In genomic region chr6:130624046-130624445, GRCh38 we compare ENCODE assay signal across 24 cellular contexts.
DNase-seq lines count a peak whose midpoint lies in the region; ATAC-seq, FAIRE-seq and TF ChIP-seq lines count a peak whose summit lies in the region.
"Had no signal": no experiment of that assay in that cellular context is flagged by ENCODE, and none has a peak within 500 bp of the region (broad histone marks: within the 10 kb centered on the region; RNA-seq: fewer than 3 reads in every experiment).

No MANE protein-coding gene starts in this region.

- H2BK20ac ChIP-seq in IMR-90 (ENCODE audit: low read depth, low read length): no peak overlapping the region

- no peak overlapping the region for H4K8ac ChIP-seq in IMR-90 (ENCODE audit: low read depth in 2 of 2, low read length in 2 of 2)

- H3K4ac ChIP-seq in IMR-90 (ENCODE audit: low read depth, low read length): no peak overlapping the region

- H3K4me3 ChIP-seq in IMR-90 (ENCODE audit: insufficient read depth, low read depth, low read length) (no peak overlapping the region), dorsolateral prefrontal cortex (no peak overlapping the region), gastroesophageal sphincter (no peak overlapping the region)
- H3K4me3 ChIP-seq: PC-9, SK-N-MC, thyroid gland had no signal

- POLR2A ChIA-PET in IMR-90 (lab: Charles Lee; ENCODE audit: unreplicated experiment): no interaction called here

- in situ Hi-C loops in IMR-90 (cut with MboI; ENCODE audit: low sequenced_read_pairs): no loop called here

- no peaks in the 10 kb centered on the region for H3K9me1 ChIP-seq in IMR-90 (ENCODE audit: insufficient read depth, low read length)

- no peak overlapping the region for H2BK5ac ChIP-seq in IMR-90 (ENCODE audit: low read depth, low read length, poor library complexity, severe bottlenecking)

- CTCF ChIA-PET in IMR-90 (lab: Yijun Ruan, JAX): no interaction called here

- H2AK9ac ChIP-seq in IMR-90 (replicated peaks; ENCODE audit: low read depth, low read length, poor library complexity): no peak overlapping the region

- H3K27ac Mint-ChIP-seq in T-helper 17 cell: no peak overlapping the region
- H3K27ac Mint-ChIP-seq: activated naive CD8-positive, alpha-beta T cell treated with anti-CD3 and anti-CD28 coated beads, Interleukin-2, amount 10 ng/mL, durations not matched to agents 7 days and 5 days; activated T-cell treated with anti-CD3 and anti-CD28 coated beads, Interleukin-2, amount 50 U/mL, for 24 hours; nephron progenitor cell; progenitor cell of endocrine pancreas had no signal

- no peak overlapping the region for H3K23ac ChIP-seq in IMR-90 (ENCODE audit: low read depth, low read length)

- H3K9me3 ChIP-seq in IMR-90 (ENCODE audit: control insufficient read depth, insufficient read depth, low read length) (no peaks in the 10 kb centered on the region), gastroesophageal sphincter (peaks cover 0 to 14% (median 0%) of the 10 kb centered on the region in 3 donors), T-helper 17 cell (ENCODE audit: control insufficient read depth, low read length, poor library complexity, severe bottlenecking) (no peaks in the 10 kb centered on the region)
- H3K9me3 ChIP-seq: BE2C, thyroid gland had no signal

- no peak overlapping the region for H2BK15ac ChIP-seq in IMR-90 (ENCODE audit: low read depth, low read length)

- no TSS peak for BruUV-seq in IMR-90 (replicated peaks; lab: Mats Ljungman, UMichigan)

- TF ChIP-seq RAD21 in IMR-90 (IDR thresholded peaks at IDR 0.05; ENCODE audit: low read length): no peak

- ATAC-seq in IMR-90 (ENCODE audit: low read depth) (no peak), gastroesophageal sphincter (no peak), T-helper 17 cell (no peak)

- TF ChIP-seq POLR2A in IMR-90 (IDR thresholded peaks at IDR 0.05; ENCODE audit: low read depth, low read length): no peak
- no peak for TF ChIP-seq POLR2A in gastroesophageal sphincter (IDR thresholded peaks at IDR 0.05)

- H3K27me3 ChIP-seq in IMR-90 (ENCODE audit: control insufficient read depth, insufficient read depth, low read length) (no peaks in the 10 kb centered on the region), dorsolateral prefrontal cortex (no peaks in the 10 kb centered on the region), gastroesophageal sphincter (no peaks in the 10 kb centered on the region)
- H3K27me3 ChIP-seq: BE2C, thyroid gland had no signal

- no peak overlapping the region for H3K56ac ChIP-seq in IMR-90 (ENCODE audit: extremely low read depth, insufficient read depth, low read length)

- no CpG with 5 or more reads among the region's 2 CpGs for WGBS in IMR-90 (ENCODE audit: extremely low coverage in 2 of 2, insufficient read length in 1 of 2), 2 experiments
- WGBS in gastroesophageal sphincter (ENCODE audit: low coverage in 1 of 2), 2 donors: 75 to 95% methylated on average over 2 of the region's 2 CpGs

- H2AK5ac ChIP-seq in IMR-90 (ENCODE audit: low read depth, low read length): no peak overlapping the region

- intact Hi-C loops in IMR-90 (cut with micrococcal nuclease) (no loop called here), dorsolateral prefrontal cortex (cut with DNase I) (no loop called here)

- DNase-seq in GM18507 (ENCODE audit: extremely low spot score, insufficient read length, low read depth) (no peak), GM20000 (ENCODE audit: low spot score) (peak; percentile 11), IMR-90 (peak; percentile 66), fibroblast of peridontal ligament (ENCODE audit: extremely low read depth) (peak; percentile 17), dorsolateral prefrontal cortex (no peak), T-helper 17 cell (no peak)
- DNase-seq in activated effector memory CD4-positive, alpha-beta T cell treated with Interleukin-2 at 50 U/mL for 16 hours: no peak
- DNase-seq: activated CD4-positive, alpha-beta T cell treated with anti-CD3 and anti-CD28 coated beads, Interleukin-2, amount 50 U/mL, for 4 hours; activated naive CD8-positive, alpha-beta T cell treated with anti-CD3 and anti-CD28 coated beads, Interleukin-2, amount 10 ng/mL, durations not matched to agents 7 days and 5 days; activated T-cell treated with anti-CD3 and anti-CD28 coated beads, Interleukin-2, amount 50 U/mL, for 24 hours; BE2C; caudate nucleus; effector CD8-positive, alpha-beta T cell; GDM1; kidney; NCI-H1105; NCI-H2171; NCI-H748 treated with DMSO at 0.1 percent for 48 hours; nephron progenitor cell; PC-9; thyroid gland had no signal

- TF ChIP-seq CTCF in GM20000 (IDR thresholded peaks at IDR 0.05; ENCODE audit: extremely low read depth, missing control alignments) (no peak), IMR-90 (conservative IDR thresholded peaks at IDR 0.05; ENCODE audit: low read depth, low read length) (no peak), dorsolateral prefrontal cortex (IDR thresholded peaks at IDR 0.05 in 54 of 56, conservative IDR thresholded peaks at IDR 0.05 in 2 of 56; ENCODE audit: low read depth in 1 of 56, partially characterized antibody in 56 of 56) (no peak), gastroesophageal sphincter (IDR thresholded peaks at IDR 0.05) (no peak)

- peak; percentile 44 for FAIRE-seq in GM18507 (lab: Jason Lieb, UNC)
- FAIRE-seq: kidney had no signal

- peaks cover 5% of the 10 kb centered on the region for H3K4me1 Mint-ChIP-seq in T-helper 17 cell

- H3K4me2 ChIP-seq in IMR-90 (ENCODE audit: low read depth, low read length): no peak overlapping the region
- H3K4me2 ChIP-seq: PC-9 had no signal

- no peak overlapping the region for H2AFZ ChIP-seq in IMR-90 (replicated peaks; ENCODE audit: low read length, poor library complexity)
- H2AFZ ChIP-seq: PC-9 had no signal

- no peak overlapping the region for H3K4me3 Mint-ChIP-seq in T-helper 17 cell
- H3K4me3 Mint-ChIP-seq: activated naive CD8-positive, alpha-beta T cell treated with anti-CD3 and anti-CD28 coated beads, Interleukin-2, amount 10 ng/mL, durations not matched to agents 7 days and 5 days; activated T-cell treated with anti-CD3 and anti-CD28 coated beads, Interleukin-2, amount 50 U/mL, for 24 hours; nephron progenitor cell had no signal

- H3K9ac ChIP-seq in IMR-90 (ENCODE audit: low read depth, low read length): no peak overlapping the region

- no peak overlapping the region for H4K5ac ChIP-seq in IMR-90 (ENCODE audit: low read depth, low read length)

- no peak overlapping the region for H3K14ac ChIP-seq in IMR-90 (replicated peaks; ENCODE audit: low read depth, low read length)

- TF ChIP-seq EP300 in gastroesophageal sphincter (IDR thresholded peaks at IDR 0.05): no peak

- H3K18ac ChIP-seq in IMR-90 (ENCODE audit: low read depth, low read length): no peak overlapping the region

- no peaks in the 10 kb centered on the region for H3K36me3 Mint-ChIP-seq in T-helper 17 cell (ENCODE audit: low read depth)

- H2BK120ac ChIP-seq in IMR-90 (ENCODE audit: low read depth, low read length): no peak overlapping the region

- dilution Hi-C loops in IMR-90 (cut with HindIII; ENCODE audit: low sequenced_read_pairs, unreplicated experiment): no loop called here

- no peak overlapping the region for H4K91ac ChIP-seq in IMR-90 (ENCODE audit: insufficient read depth, low read depth, low read length)

- peaks cover 4% of the 10 kb centered on the region for H3K27me3 Mint-ChIP-seq in T-helper 17 cell
- H3K27me3 Mint-ChIP-seq: activated naive CD8-positive, alpha-beta T cell treated with anti-CD3 and anti-CD28 coated beads, Interleukin-2, amount 10 ng/mL, durations not matched to agents 7 days and 5 days; activated T-cell treated with anti-CD3 and anti-CD28 coated beads, Interleukin-2, amount 50 U/mL, for 24 hours; progenitor cell of endocrine pancreas had no signal

- H3K4me1 ChIP-seq in IMR-90 (ENCODE audit: control insufficient read depth, insufficient read depth, low read length) (peaks cover 2% of the 10 kb centered on the region; the same call in 1 of the 2 replicates), gastroesophageal sphincter (no peaks in the 10 kb centered on the region)
- H3K4me1 ChIP-seq: BE2C, thyroid gland had no signal

- H3K36me3 ChIP-seq in IMR-90 (ENCODE audit: control insufficient read depth, insufficient read depth, low read length) (no peaks in the 10 kb centered on the region), gastroesophageal sphincter (no peaks in the 10 kb centered on the region)
- H3K36me3 ChIP-seq: BE2C, thyroid gland had no signal

- no peaks in the 10 kb centered on the region for H4K20me1 ChIP-seq in IMR-90 (ENCODE audit: insufficient read depth, low read length)

- H3K27ac ChIP-seq in IMR-90 (ENCODE audit: insufficient read depth, low read length): no peak overlapping the region
- H3K27ac ChIP-seq in dorsolateral prefrontal cortex: no peak overlapping the region
- H3K27ac ChIP-seq in gastroesophageal sphincter: no peak overlapping the region
- H3K27ac ChIP-seq: PC-9, SK-N-MC, thyroid gland had no signal

- H3K79me1 ChIP-seq in IMR-90 (ENCODE audit: low read depth in 1 of 2, low read length in 2 of 2): no peaks in the 10 kb centered on the region

TF ChIP-seq in IMR-90, 13 proteins besides CTCF, POLR2A, EP300 and RAD21 (continues in another document):
- TF ChIP-seq USF2 (IDR thresholded peaks at IDR 0.05; ENCODE audit: low read depth, low read length) (no peak), RCOR1 (IDR thresholded peaks at IDR 0.05; ENCODE audit: insufficient replicate concordance, low read length) (no peak), MAZ (IDR thresholded peaks at IDR 0.05; ENCODE audit: borderline replicate concordance, low read depth, low read length) (no peak), FOS (IDR thresholded peaks at IDR 0.05; ENCODE audit: low read depth, low read length) (no peak), BHLHE40 (IDR thresholded peaks at IDR 0.05; ENCODE audit: low read depth, low read length) (no peak), MXI1 (IDR thresholded peaks at IDR 0.05; ENCODE audit: borderline replicate concordance, low read depth, low read length) (no peak), CEBPB (IDR thresholded peaks at IDR 0.05; ENCODE audit: low read depth, low read length) (no peak), ELK1 (IDR thresholded peaks at IDR 0.05; ENCODE audit: borderline replicate concordance, low read depth, low read length) (no peak)

Comparison
In these comparisons a context has a peak if more than half of its experiments do, and no peak if none do; other contexts are left out.
1. DNase-seq: peak in GM20000 (single experiment), IMR-90 (single experiment) and fibroblast of peridontal ligament (single experiment); none in GM18507 (single experiment), dorsolateral prefrontal cortex (0 of 10), activated effector memory CD4-positive, alpha-beta T cell treated with Interleukin-2 at 50 U/mL for 16 hours (single experiment) and T-helper 17 cell (0 of 3).